In genomic region chr14:73295198-73295796, GRCh38 we compare ENCODE assay signal across 8 cellular contexts. TPM values are rescaled to one million over a fixed set of nuclear protein-coding genes. Genes with fewer than 3 reads are reported as not detected.
DNase-seq lines count a peak whose midpoint lies in the region; ATAC-seq and TF ChIP-seq lines count a peak whose summit lies in the region.

No MANE protein-coding gene starts in this region.

- DNase-seq in DMS114 treated with DMSO at 0.1 percent for 48 hours (lab: John Stamatoyannopoulos, UW; ENCODE audit: unreplicated experiment), result peak; percentile 11
- peak; percentile 31 for DNase-seq in Jurkat, Clone E6-1 (ENCODE audit: low read depth, low spot score)
- DNase-seq in Panc1 (ENCODE audit: low read depth, low spot score), result no peak
- DNase-seq in endothelial cell (ENCODE audit: low spot score), result no peak
- no peak for DNase-seq in neural crest cell (ENCODE audit: low read depth, low spot score)
- no peak for DNase-seq in activated T-helper 2 cell treated with anti-CD3 and anti-CD28 coated beads, Interferon-gamma antibody, Interleukin-2, Interleukin-4, amounts not matched to agents 10 μg/mL and 5 μg/mL and 100 μg/mL, durations not matched to agents 14 hours and 24 hours and 36 hours (ENCODE audit: low spot score)
- no peak for DNase-seq in 8988T

- in situ Hi-C loops in Panc1 (cut with HindIII; ENCODE audit: low pct_unique_long_range_greater_than_20kb, low sequenced_read_pairs), result no loop called here

- no peaks in the 10 kb centered on the region for H3K9me3 ChIP-seq in Panc1 (ENCODE audit: control insufficient read depth, insufficient read depth, low read depth, low read length)

- H3K36me3 Mint-ChIP-seq in endothelial cell (ENCODE audit: low read depth, unreplicated experiment) (peaks cover 20% of the 10 kb centered on the region), neural crest cell (ENCODE audit: low read depth) (peaks cover 3% of the 10 kb centered on the region)
- peaks cover 24% of the 10 kb centered on the region for H3K36me3 Mint-ChIP-seq in activated T-helper 2 cell treated with anti-CD3 and anti-CD28 coated beads, Interferon-gamma antibody, Interleukin-2, Interleukin-4, amounts not matched to agents 10 μg/mL and 5 μg/mL and 100 μg/mL, durations not matched to agents 14 hours and 24 hours and 36 hours (ENCODE audit: low read depth)

- TF ChIP-seq CTCF in Panc1 (IDR thresholded peaks at IDR 0.05) (peak; percentile 67), endothelial cell (IDR thresholded peaks at IDR 0.05; ENCODE audit: unreplicated experiment) (peak; percentile 73), neural crest cell (conservative IDR thresholded peaks at IDR 0.05) (peak; percentile 84)

- peaks cover 2% of the 10 kb centered on the region; the same call in 1 of the 2 replicates for H3K36me3 ChIP-seq in Panc1 (ENCODE audit: control insufficient read depth, insufficient read depth, low read length)

- BruUV-seq in Panc1 (replicated peaks; lab: Mats Ljungman, UMichigan), result no TSS peak

- no peaks in the 10 kb centered on the region for H3K9me3 Mint-ChIP-seq in endothelial cell (ENCODE audit: unreplicated experiment)
- H3K9me3 Mint-ChIP-seq in neural crest cell, result no peaks in the 10 kb centered on the region
- no peaks in the 10 kb centered on the region for H3K9me3 Mint-ChIP-seq in activated T-helper 2 cell treated with anti-CD3 and anti-CD28 coated beads, Interferon-gamma antibody, Interleukin-2, Interleukin-4, amounts not matched to agents 10 μg/mL and 5 μg/mL and 100 μg/mL, durations not matched to agents 14 hours and 24 hours and 36 hours

- POLR2A ChIA-PET in Panc1 (lab: Charles Lee), result no interaction called here

- H3K4me3 Mint-ChIP-seq in endothelial cell (ENCODE audit: unreplicated experiment) (no peak overlapping the region), neural crest cell (no peak overlapping the region)
- H3K4me3 Mint-ChIP-seq in activated T-helper 2 cell treated with anti-CD3 and anti-CD28 coated beads, Interferon-gamma antibody, Interleukin-2, Interleukin-4, amounts not matched to agents 10 μg/mL and 5 μg/mL and 100 μg/mL, durations not matched to agents 14 hours and 24 hours and 36 hours (ENCODE audit: low read depth), result no peak overlapping the region

- H3K27ac ChIP-seq in Panc1 (ENCODE audit: low read length), result no peak overlapping the region

- peaks cover 7% of the 10 kb centered on the region for H3K27me3 Mint-ChIP-seq in endothelial cell (ENCODE audit: unreplicated experiment)
- H3K27me3 Mint-ChIP-seq in neural crest cell (ENCODE audit: low read depth), result no peaks in the 10 kb centered on the region
- no peaks in the 10 kb centered on the region for H3K27me3 Mint-ChIP-seq in activated T-helper 2 cell treated with anti-CD3 and anti-CD28 coated beads, Interferon-gamma antibody, Interleukin-2, Interleukin-4, amounts not matched to agents 10 μg/mL and 5 μg/mL and 100 μg/mL, durations not matched to agents 14 hours and 24 hours and 36 hours (ENCODE audit: low read depth)

- H3K4me1 Mint-ChIP-seq in endothelial cell (ENCODE audit: unreplicated experiment) (peaks cover 3% of the 10 kb centered on the region), neural crest cell (peaks cover 4% of the 10 kb centered on the region)
- H3K4me1 Mint-ChIP-seq in activated T-helper 2 cell treated with anti-CD3 and anti-CD28 coated beads, Interferon-gamma antibody, Interleukin-2, Interleukin-4, amounts not matched to agents 10 μg/mL and 5 μg/mL and 100 μg/mL, durations not matched to agents 14 hours and 24 hours and 36 hours (ENCODE audit: low read depth), result peaks cover 22% of the 10 kb centered on the region

- no peak overlapping the region for H3K4me3 ChIP-seq in Jurkat, Clone E6-1 (ENCODE audit: low read length)
- no peak overlapping the region for H3K4me3 ChIP-seq in Panc1 (ENCODE audit: low read depth in 2 of 2, low read length in 2 of 2)

- ATAC-seq in Panc1, result peak; percentile 66; the same call in 1 of the 2 replicates
- no peak for ATAC-seq in GM21528 (IDR thresholded peaks at IDR 0.05; ENCODE audit: low FRiP score, unreplicated experiment)

- H3K4me1 ChIP-seq in Panc1 (ENCODE audit: control insufficient read depth, insufficient read depth, low read length), result no peaks in the 10 kb centered on the region

- intact Hi-C loops in Panc1 (cut with micrococcal nuclease; ENCODE audit: unreplicated experiment), result loop anchor here (1.0 to 5.0 kb wide), 2 partner anchors 162 to 177 kb away; partner anchors contain the start of gene NUMB
- intact Hi-C loops in activated T-helper 2 cell treated with anti-CD3 and anti-CD28 coated beads, Interferon-gamma antibody, Interleukin-2, Interleukin-4, amounts not matched to agents 10 μg/mL and 5 μg/mL and 100 μg/mL, durations not matched to agents 14 hours and 24 hours and 36 hours (cut with micrococcal nuclease), result loop anchor here (1.0 kb wide), 1 partner anchor 177 kb away; no protein-coding TSS in a partner anchor

- CTCF ChIA-PET in Panc1 (lab: Charles Lee), result interaction anchor here (0.6 to 2.5 kb wide), 5 partner anchors 161 to 674 kb away, joined by 3 to 28 read pairs (median 5); no protein-coding TSS in a partner anchor

- no peaks in the 10 kb centered on the region for H3K27me3 ChIP-seq in Panc1 (ENCODE audit: control insufficient read depth, insufficient read depth, low read length)

- H3K27ac Mint-ChIP-seq in endothelial cell (ENCODE audit: unreplicated experiment), result no peak overlapping the region
- H3K27ac Mint-ChIP-seq in neural crest cell (ENCODE audit: unreplicated experiment), result no peak overlapping the region
- no peak overlapping the region for H3K27ac Mint-ChIP-seq in activated T-helper 2 cell treated with anti-CD3 and anti-CD28 coated beads, Interferon-gamma antibody, Interleukin-2, Interleukin-4, amounts not matched to agents 10 μg/mL and 5 μg/mL and 100 μg/mL, durations not matched to agents 14 hours and 24 hours and 36 hours

RNA-seq across cellular contexts. Expression of gene PAPLN, which starts 58.0 kb away (rescaled TPM):
- polyA plus RNA-seq in Jurkat, Clone E6-1 (2012; ENCODE audit: insufficient read depth, insufficient read length), result 3.7 TPM
- total RNA-seq in Panc1 (2021; ENCODE audit: unreplicated experiment) (22.2 TPM), endothelial cell (ENCODE audit: unreplicated experiment) (1.1 TPM), neural crest cell (2.7 and 4.1 TPM in 2 replicates)
- 19.8 TPM for polyA plus RNA-seq in Panc1 (2012; ENCODE audit: insufficient read length)
- 0.67 and 0.75 TPM in 2 replicates for total RNA-seq in activated T-helper 2 cell treated with anti-CD3 and anti-CD28 coated beads, Interferon-gamma antibody, Interleukin-2, Interleukin-4, amounts not matched to agents 10 μg/mL and 5 μg/mL and 100 μg/mL, durations not matched to agents 14 hours and 24 hours and 36 hours

Comparison
In these comparisons a context has a peak if more than half of its experiments do, and no peak if none do; other contexts are left out.
1. DNase-seq: peak in DMS114 treated with DMSO at 0.1 percent for 48 hours (single experiment) and Jurkat, Clone E6-1 (single experiment); none in Panc1 (single experiment), endothelial cell (single experiment), neural crest cell (single experiment), activated T-helper 2 cell treated with anti-CD3 and anti-CD28 coated beads, Interferon-gamma antibody, Interleukin-2, Interleukin-4, amounts not matched to agents 10 μg/mL and 5 μg/mL and 100 μg/mL, durations not matched to agents 14 hours and 24 hours and 36 hours (single experiment) and 8988T (single experiment).
2. Peak in every context shown above with its lines, with median percentiles within 50 percentile points of each other: CTCF ChIP-seq.